29 cellular contexts compared by ENCODE assay signal in the genomic region with DNA sequence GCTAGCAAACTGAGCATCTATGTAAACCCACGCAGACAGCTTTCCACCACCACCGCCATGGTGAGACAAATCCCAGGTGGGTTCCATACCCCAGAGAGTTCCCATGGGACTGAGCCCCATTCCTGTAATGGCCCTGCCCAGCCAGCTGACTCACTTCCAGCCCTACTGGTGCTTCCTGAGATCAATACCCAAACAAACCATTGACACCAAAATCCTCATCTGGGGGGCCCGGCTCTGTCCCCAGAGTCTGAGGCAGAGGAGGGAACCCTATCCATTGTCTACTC. TPM values are rescaled to one million over a fixed set of nuclear protein-coding genes. Genes with fewer than 3 reads are reported as not detected.
"Had no signal": no experiment of that assay in that cellular context is flagged by ENCODE, and none has a peak within 500 bp of the region (broad histone marks: within the 10 kb centered on the region; RNA-seq: fewer than 3 reads in every experiment).

No MANE protein-coding gene starts in this region.

- H3K4me3 Mint-ChIP-seq: effector memory CD8-positive, alpha-beta T cell; naive thymus-derived CD8-positive, alpha-beta T cell; nephron progenitor cell; stimulated activated memory B cell treated with anti-CD40 and anti-IgM and Interleukin-4, amounts not matched to agents 10 μg/mL and 1 μg/mL and 100 μg/mL, for 72 hours had no signal

- H3K27ac Mint-ChIP-seq: effector memory CD8-positive, alpha-beta T cell; nephron progenitor cell; stimulated activated memory B cell treated with anti-CD40 and anti-IgM and Interleukin-4, amounts not matched to agents 10 μg/mL and 1 μg/mL and 100 μg/mL, for 72 hours had no signal

- H3K4me3 ChIP-seq: coronary artery, gastrocnemius medialis, heart left ventricle, hepatocyte, lower lobe of right lung, ovary, psoas muscle, sigmoid colon, transverse colon, upper lobe of right lung, uterus had no signal

- H3K27ac ChIP-seq: coronary artery, gastrocnemius medialis, heart left ventricle, hepatocyte, lower lobe of right lung, ovary, psoas muscle, sigmoid colon, transverse colon, upper lobe of right lung, uterus had no signal

- H3K4me1 ChIP-seq: gastrocnemius medialis, heart left ventricle, lower lobe of right lung, psoas muscle, sigmoid colon, transverse colon, upper lobe of right lung, uterus had no signal

- DNase-seq: effector memory CD8-positive, alpha-beta T cell; foreskin fibroblast; gastrocnemius medialis; left cardiac atrium; left ventricle myocardium superior; lower lobe of right lung; naive thymus-derived CD8-positive, alpha-beta T cell; nephron progenitor cell; nucleus accumbens; ovary; psoas muscle; right cardiac atrium; stimulated activated CD4-positive, alpha-beta T cell treated with anti-CD3 and anti-CD28 coated beads, Interleukin-2, amount 100 ng/mL, for 24 hours; stimulated activated CD4-positive, alpha-beta T cell treated with anti-CD3 and anti-CD28 coated beads, Interleukin-4, amount 100 ng/mL, for 24 hours; stimulated activated naive CD8-positive, alpha-beta T cell treated with anti-CD3 and anti-CD28 coated beads, Interleukin-15, Interleukin-2, amounts not matched to agents 100 U/mL and 50 U/mL, for 24 hours; transverse colon; uterus had no signal

- H3K9me3 ChIP-seq: gastrocnemius medialis, heart left ventricle, lower lobe of right lung, ovary, psoas muscle, sigmoid colon, transverse colon, upper lobe of right lung, uterus had no signal

- H3K9me3 Mint-ChIP-seq: effector memory CD8-positive, alpha-beta T cell; naive thymus-derived CD8-positive, alpha-beta T cell; nephron progenitor cell; stimulated activated memory B cell treated with anti-CD40 and anti-IgM and Interleukin-4, amounts not matched to agents 10 μg/mL and 1 μg/mL and 100 μg/mL, for 72 hours had no signal

- H3K36me3 Mint-ChIP-seq: naive thymus-derived CD8-positive, alpha-beta T cell; stimulated activated memory B cell treated with anti-CD40 and anti-IgM and Interleukin-4, amounts not matched to agents 10 μg/mL and 1 μg/mL and 100 μg/mL, for 72 hours had no signal

- H3K36me3 ChIP-seq: gastrocnemius medialis, heart left ventricle, lower lobe of right lung, ovary, sigmoid colon, transverse colon, upper lobe of right lung, uterus had no signal

- H3K4me1 Mint-ChIP-seq: naive thymus-derived CD8-positive, alpha-beta T cell; nephron progenitor cell; stimulated activated memory B cell treated with anti-CD40 and anti-IgM and Interleukin-4, amounts not matched to agents 10 μg/mL and 1 μg/mL and 100 μg/mL, for 72 hours had no signal

- H3K4me2 ChIP-seq: hepatocyte had no signal

- H3K27me3 ChIP-seq: hepatocyte, ovary, upper lobe of right lung, uterus had no signal

- ATAC-seq: effector memory CD8-positive, alpha-beta T cell; esophagus mucosa; gastrocnemius medialis; heart left ventricle; left cardiac atrium; left ventricle myocardium superior; lower lobe of right lung; naive thymus-derived CD8-positive, alpha-beta T cell; psoas muscle; right cardiac atrium; stimulated activated memory B cell treated with anti-CD40 and anti-IgM and Interleukin-4, amounts not matched to agents 10 μg/mL and 1 μg/mL and 100 μg/mL, for 72 hours; stimulated activated naive CD8-positive, alpha-beta T cell treated with anti-CD3 and anti-CD28 coated beads, Interleukin-15, Interleukin-2, amounts not matched to agents 100 U/mL and 50 U/mL, for 24 hours; upper lobe of right lung had no signal

RNA-seq across cellular contexts. Expression of a gene that starts 30.1 kb away (rescaled TPM):
- total RNA-seq: dermis microvascular lymphatic vessel endothelial cell, esophagus mucosa, glomerular endothelial cell, hepatocyte, kidney epithelial cell, left ventricle myocardium superior, myocyte, psoas muscle, skeletal muscle tissue had no signal
